In genomic region chr9:128007566-128008138, GRCh38 we compare ENCODE assay signal across 9 cellular contexts. TPM values are rescaled to one million over a fixed set of nuclear protein-coding genes. Genes with fewer than 3 reads are reported as not detected.
DNase-seq lines count a peak whose midpoint lies in the region; ATAC-seq, FAIRE-seq and TF ChIP-seq lines count a peak whose summit lies in the region.
"Had no signal": no experiment of that assay in that cellular context is flagged by ENCODE, and none has a peak within 500 bp of the region (broad histone marks: within the 10 kb centered on the region; RNA-seq: fewer than 3 reads in every experiment).

No MANE protein-coding gene starts in this region.

- no peaks in the 10 kb centered on the region for H3K27me3 ChIP-seq in keratinocyte (ENCODE audit: control insufficient read depth, extremely low read depth, insufficient read depth, low read length)

- peaks cover 8% of the 10 kb centered on the region for H3K4me1 ChIP-seq in keratinocyte (ENCODE audit: control insufficient read depth, extremely low read depth, insufficient read depth, low read length)

- TF ChIP-seq CTCF in keratinocyte (optimal IDR thresholded peaks at IDR 0.05 in 1 of 3, IDR thresholded peaks at IDR 0.05 in 1 of 3, conservative IDR thresholded peaks at IDR 0.05 in 1 of 3; ENCODE audit: extremely low read depth in 1 of 3, insufficient read depth in 2 of 3, low read length in 3 of 3) = no peak

- peak overlapping the region; percentile 93 for H3K27ac Mint-ChIP-seq in activated naive CD8-positive, alpha-beta T cell treated with anti-CD3 and anti-CD28 coated beads, Interleukin-2, amount 10 ng/mL, durations not matched to agents 7 days and 5 days

- DNase-seq in DMS 273 (lab: John Stamatoyannopoulos, UW; ENCODE audit: unreplicated experiment) = peak; percentile 67
- no peak for DNase-seq in DMS 273 treated with DMSO at 0.1 percent for 48 hours (lab: John Stamatoyannopoulos, UW)
- DNase-seq in HK-2 (ENCODE audit: unreplicated experiment) = peak; percentile 67
- DNase-seq in T follicular helper cell (ENCODE audit: low read depth) = peak; percentile 90
- DNase-seq in activated naive CD8-positive, alpha-beta T cell treated with anti-CD3 and anti-CD28 coated beads, Interleukin-2, amount 10 ng/mL, durations not matched to agents 7 days and 5 days = peak; percentile 77
- no peak for DNase-seq in keratinocyte (ENCODE audit: low read depth, low spot score)
- DNase-seq in stimulated activated CD4-positive, alpha-beta T cell treated with anti-CD3 and anti-CD28 coated beads, Interleukin-4, amount 100 ng/mL, for 4 hours = peak; percentile 85 to 91
- DNase-seq in NCI-H1048 (lab: John Stamatoyannopoulos, UW) = no peak

- peak overlapping the region; percentile 22 for H3K4me2 ChIP-seq in keratinocyte (ENCODE audit: control insufficient read depth, extremely low read depth, insufficient read depth, low read depth, low read length)

- POLR2A ChIA-PET in activated naive CD8-positive, alpha-beta T cell treated with anti-CD3 and anti-CD28 coated beads, Interleukin-2, amount 10 ng/mL, durations not matched to agents 7 days and 5 days (lab: Charles Lee) = interaction anchor here (0.5 to 4.8 kb wide), 18 partner anchors 8 to 60 kb away, joined by 3 to 70 read pairs (median 4); partner anchors contain the start of genes EEIG1, NAIF1 and SLC25A25

- no peaks in the 10 kb centered on the region for H4K20me1 ChIP-seq in keratinocyte (ENCODE audit: control insufficient read depth, extremely low read depth, insufficient read depth, low read length)

- H2AFZ ChIP-seq in keratinocyte (ENCODE audit: control insufficient read depth, low read length) = no peak overlapping the region

- H3K27me3 Mint-ChIP-seq in activated naive CD8-positive, alpha-beta T cell treated with anti-CD3 and anti-CD28 coated beads, Interleukin-2, amount 10 ng/mL, durations not matched to agents 7 days and 5 days = no peaks in the 10 kb centered on the region

- H3K36me3 Mint-ChIP-seq in activated naive CD8-positive, alpha-beta T cell treated with anti-CD3 and anti-CD28 coated beads, Interleukin-2, amount 10 ng/mL, durations not matched to agents 7 days and 5 days = peaks cover 5% of the 10 kb centered on the region

- no peak overlapping the region for H3K27ac ChIP-seq in keratinocyte (ENCODE audit: control insufficient read depth, insufficient read depth, low read length)

- H3K9ac ChIP-seq in keratinocyte (ENCODE audit: control insufficient read depth, extremely low read depth, insufficient read depth, low read length) = no peak overlapping the region

- H3K36me3 ChIP-seq in keratinocyte (ENCODE audit: control insufficient read depth in 2 of 2, extremely low read depth in 1 of 2, insufficient read depth in 2 of 2, low read length in 2 of 2) = no peaks in the 10 kb centered on the region

- peaks cover 34% of the 10 kb centered on the region for H3K4me1 Mint-ChIP-seq in activated naive CD8-positive, alpha-beta T cell treated with anti-CD3 and anti-CD28 coated beads, Interleukin-2, amount 10 ng/mL, durations not matched to agents 7 days and 5 days

- H3K4me3 ChIP-seq in keratinocyte (ENCODE audit: control insufficient read depth in 2 of 3, extremely low read depth in 1 of 3, insufficient read depth in 2 of 3, low read depth in 1 of 3, low read length in 3 of 3) = no peak overlapping the region

- no peak for FAIRE-seq in keratinocyte (lab: Jason Lieb, UNC)
- FAIRE-seq: A204.1 had no signal

- H3K4me3 Mint-ChIP-seq in activated naive CD8-positive, alpha-beta T cell treated with anti-CD3 and anti-CD28 coated beads, Interleukin-2, amount 10 ng/mL, durations not matched to agents 7 days and 5 days = peak overlapping the region; percentile 77

- no peaks in the 10 kb centered on the region for H3K79me2 ChIP-seq in keratinocyte (ENCODE audit: control insufficient read depth, insufficient read depth, low read length)

- H3K9me3 ChIP-seq in keratinocyte (ENCODE audit: control insufficient read depth, low read depth, low read length) = no peaks in the 10 kb centered on the region

- dilution Hi-C loops in keratinocyte (cut with MboI; ENCODE audit: extremely low pct_ligation_motif_present, low sequenced_read_pairs) = no loop called here

- peak; percentile 86 for ATAC-seq in activated naive CD8-positive, alpha-beta T cell treated with anti-CD3 and anti-CD28 coated beads, Interleukin-2, amount 10 ng/mL, durations not matched to agents 7 days and 5 days (ENCODE audit: low read depth)

- no peaks in the 10 kb centered on the region for H3K9me1 ChIP-seq in keratinocyte (ENCODE audit: control insufficient read depth, extremely low read depth, insufficient read depth, low read length)

- no peaks in the 10 kb centered on the region for H3K9me3 Mint-ChIP-seq in activated naive CD8-positive, alpha-beta T cell treated with anti-CD3 and anti-CD28 coated beads, Interleukin-2, amount 10 ng/mL, durations not matched to agents 7 days and 5 days

RNA-seq across cellular contexts. Expression of gene EEIG1, which starts 26.9 kb away (rescaled TPM):
- 100 to 1,000 TPM; 329 to 366 TPM for total RNA-seq in activated naive CD8-positive, alpha-beta T cell treated with anti-CD3 and anti-CD28 coated beads, Interleukin-2, amount 10 ng/mL, durations not matched to agents 7 days and 5 days
- 3.7 to 8.6 TPM (median 7.0 TPM) in 3 replicates for polyA plus RNA-seq in keratinocyte
- polyA plus RNA-seq in keratinocyte (2011; ENCODE audit: low read depth) = 7.3 TPM
- 6.1 and 15.3 TPM in 2 replicates for polyA plus RNA-seq in keratinocyte (2011; cell fraction: cytosol; rRNA removed)
- 14.2 and 16.9 TPM in 2 replicates for polyA plus RNA-seq in keratinocyte (2011; cell fraction: nucleus; rRNA removed)
- 11.2 and 32.3 TPM in 2 replicates for polyA plus RNA-seq in keratinocyte (2012; ENCODE audit: low replicate concordance)
- 4.9 to 22.6 TPM (median 11.4 TPM) in 3 replicates for polyA minus RNA-seq in keratinocyte
- 5.0 TPM for polyA minus RNA-seq in keratinocyte (2011; cell fraction: cytosol; rRNA and poly(A)+ RNA removed)
- polyA minus RNA-seq in keratinocyte (2011; cell fraction: nucleus; rRNA and poly(A)+ RNA removed) = 3.8 and 8.9 TPM in 2 replicates

RNA-seq across cellular contexts. Expression of gene NAIF1, which starts 59.5 kb away (rescaled TPM):
- total RNA-seq in activated naive CD8-positive, alpha-beta T cell treated with anti-CD3 and anti-CD28 coated beads, Interleukin-2, amount 10 ng/mL, durations not matched to agents 7 days and 5 days = 10 to 100 TPM; 11.8 to 13.2 TPM
- 6.3 to 7.5 TPM (median 7.4 TPM) in 3 replicates for polyA plus RNA-seq in keratinocyte
- polyA plus RNA-seq in keratinocyte (2011; ENCODE audit: low read depth) = 7.4 TPM
- 5.9 and 8.1 TPM in 2 replicates for polyA plus RNA-seq in keratinocyte (2011; cell fraction: cytosol; rRNA removed)
- polyA plus RNA-seq in keratinocyte (2011; cell fraction: nucleus; rRNA removed) = 7.9 and 8.6 TPM in 2 replicates
- 7.1 and 10.0 TPM in 2 replicates for polyA plus RNA-seq in keratinocyte (2012; ENCODE audit: low replicate concordance)
- 4.6 to 7.5 TPM (median 5.9 TPM) in 3 replicates for polyA minus RNA-seq in keratinocyte
- polyA minus RNA-seq in keratinocyte (2011; cell fraction: cytosol; rRNA and poly(A)+ RNA removed) = 16.5 TPM
- polyA minus RNA-seq in keratinocyte (2011; cell fraction: nucleus; rRNA and poly(A)+ RNA removed) = 3.4 and 5.4 TPM in 2 replicates

Comparison
In these comparisons a context has a peak if more than half of its experiments do, and no peak if none do; other contexts are left out.
1. DNase-seq: peak in DMS 273 (single experiment), HK-2 (single experiment), T follicular helper cell (single experiment), activated naive CD8-positive, alpha-beta T cell treated with anti-CD3 and anti-CD28 coated beads, Interleukin-2, amount 10 ng/mL, durations not matched to agents 7 days and 5 days (single experiment) and stimulated activated CD4-positive, alpha-beta T cell treated with anti-CD3 and anti-CD28 coated beads, Interleukin-4, amount 100 ng/mL, for 4 hours (2 of 2); none in DMS 273 treated with DMSO at 0.1 percent for 48 hours (single experiment), keratinocyte (single experiment) and NCI-H1048 (single experiment).